Comparison of ENCODE assay signal across 17 cellular contexts in the genomic region with DNA sequence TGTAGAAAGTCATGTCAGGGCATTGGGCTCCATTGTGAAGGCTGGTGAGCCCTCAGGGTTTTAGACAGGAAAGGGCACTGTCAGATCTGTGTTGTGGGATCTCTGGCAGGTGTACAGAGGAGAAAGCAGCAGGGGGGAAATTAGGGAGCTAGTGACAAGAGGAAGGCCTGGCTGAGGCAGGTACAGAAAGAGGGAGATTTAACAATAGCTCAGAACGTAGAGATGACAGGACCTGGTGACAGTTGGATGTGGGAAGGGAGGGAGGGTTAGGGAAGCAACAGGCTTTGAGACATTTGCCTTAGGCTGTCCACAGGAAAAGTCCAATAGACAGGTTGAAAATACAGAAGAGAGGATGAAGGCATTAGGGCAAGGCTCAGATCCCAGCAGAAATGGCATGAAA.
DNase-seq lines count a peak whose midpoint lies in the region; TF ChIP-seq lines count a peak whose summit lies in the region.
"Had no signal": no experiment of that assay in that cellular context is flagged by ENCODE, and none has a peak within 500 bp of the region (broad histone marks: within the 10 kb centered on the region; RNA-seq: fewer than 3 reads in every experiment).

No MANE protein-coding gene starts in this region.

- H3K36me3 Mint-ChIP-seq in activated T-helper 2 cell treated with anti-CD3 and anti-CD28 coated beads, Interferon-gamma antibody, Interleukin-2, Interleukin-4, amounts not matched to agents 10 μg/mL and 5 μg/mL and 100 μg/mL, durations not matched to agents 14 hours and 24 hours and 36 hours (ENCODE audit: low read depth), result no peaks in the 10 kb centered on the region
- H3K36me3 Mint-ChIP-seq in type B pancreatic cell (no peaks in the 10 kb centered on the region), nephron progenitor cell (ENCODE audit: low read depth) (no peaks in the 10 kb centered on the region)

- no peaks in the 10 kb centered on the region for H3K4me1 Mint-ChIP-seq in activated T-helper 2 cell treated with anti-CD3 and anti-CD28 coated beads, Interferon-gamma antibody, Interleukin-2, Interleukin-4, amounts not matched to agents 10 μg/mL and 5 μg/mL and 100 μg/mL, durations not matched to agents 14 hours and 24 hours and 36 hours (ENCODE audit: low read depth)
- H3K4me1 Mint-ChIP-seq in type B pancreatic cell (ENCODE audit: unreplicated experiment) (no peaks in the 10 kb centered on the region), nephron progenitor cell (peaks cover 6% of the 10 kb centered on the region)

- no peak overlapping the region for H3K27ac Mint-ChIP-seq in activated T-helper 2 cell treated with anti-CD3 and anti-CD28 coated beads, Interferon-gamma antibody, Interleukin-2, Interleukin-4, amounts not matched to agents 10 μg/mL and 5 μg/mL and 100 μg/mL, durations not matched to agents 14 hours and 24 hours and 36 hours
- H3K27ac Mint-ChIP-seq in type B pancreatic cell, result no peak overlapping the region
- H3K27ac Mint-ChIP-seq in nephron progenitor cell, result no peak overlapping the region

- TF ChIP-seq CTCF in type B pancreatic cell (conservative IDR thresholded peaks at IDR 0.05) (no peak), nephron progenitor cell (IDR thresholded peaks at IDR 0.05) (no peak)

- no peaks in the 10 kb centered on the region for H3K9me3 Mint-ChIP-seq in activated T-helper 2 cell treated with anti-CD3 and anti-CD28 coated beads, Interferon-gamma antibody, Interleukin-2, Interleukin-4, amounts not matched to agents 10 μg/mL and 5 μg/mL and 100 μg/mL, durations not matched to agents 14 hours and 24 hours and 36 hours
- H3K9me3 Mint-ChIP-seq in type B pancreatic cell (no peaks in the 10 kb centered on the region), nephron progenitor cell (no peaks in the 10 kb centered on the region)

- no peaks in the 10 kb centered on the region for H3K27me3 Mint-ChIP-seq in activated T-helper 2 cell treated with anti-CD3 and anti-CD28 coated beads, Interferon-gamma antibody, Interleukin-2, Interleukin-4, amounts not matched to agents 10 μg/mL and 5 μg/mL and 100 μg/mL, durations not matched to agents 14 hours and 24 hours and 36 hours (ENCODE audit: low read depth)
- H3K27me3 Mint-ChIP-seq in type B pancreatic cell (peaks cover 28% of the 10 kb centered on the region), nephron progenitor cell (ENCODE audit: low read depth, poor library complexity) (peaks cover 17% of the 10 kb centered on the region)

- intact Hi-C loops in activated T-helper 2 cell treated with anti-CD3 and anti-CD28 coated beads, Interferon-gamma antibody, Interleukin-2, Interleukin-4, amounts not matched to agents 10 μg/mL and 5 μg/mL and 100 μg/mL, durations not matched to agents 14 hours and 24 hours and 36 hours (cut with micrococcal nuclease), result no loop called here

- H3K4me3 Mint-ChIP-seq in activated T-helper 2 cell treated with anti-CD3 and anti-CD28 coated beads, Interferon-gamma antibody, Interleukin-2, Interleukin-4, amounts not matched to agents 10 μg/mL and 5 μg/mL and 100 μg/mL, durations not matched to agents 14 hours and 24 hours and 36 hours (ENCODE audit: low read depth), result no peak overlapping the region
- H3K4me3 Mint-ChIP-seq in type B pancreatic cell (no peak overlapping the region), nephron progenitor cell (no peak overlapping the region)

- DNase-seq in NCI-H1092 treated with DMSO at 0.1 percent for 48 hours (lab: John Stamatoyannopoulos, UW) (peak; percentile 12), NCI-H1092 (lab: John Stamatoyannopoulos, UW) (no peak), NCI-H146 treated with DMSO at 0.1 percent for 48 hours (lab: John Stamatoyannopoulos, UW; ENCODE audit: unreplicated experiment) (peak; percentile 99), NCI-H69 (lab: John Stamatoyannopoulos, UW) (peak; percentile 87), putamen (ENCODE audit: low spot score) (peak; percentile 15), type B pancreatic cell (ENCODE audit: extremely low spot score, unreplicated experiment) (no peak), nephron progenitor cell (no peak)
- no peak for DNase-seq in activated T-helper 2 cell treated with anti-CD3 and anti-CD28 coated beads, Interferon-gamma antibody, Interleukin-2, Interleukin-4, amounts not matched to agents 10 μg/mL and 5 μg/mL and 100 μg/mL, durations not matched to agents 14 hours and 24 hours and 36 hours (ENCODE audit: low spot score)
- DNase-seq: AML-193, DMS 273 treated with DMSO at 0.1 percent for 48 hours, GM23248, HCEC 1CT, IMR-90, NCI-H1930, NCI-H2227 treated with DMSO at 0.1 percent for 48 hours, NCI-H524 treated with DMSO at 0.1 percent for 48 hours, SW 1271 had no signal

Comparison
In these comparisons a context has a peak if more than half of its experiments do, and no peak if none do; other contexts are left out.
1. DNase-seq: peak in NCI-H1092 treated with DMSO at 0.1 percent for 48 hours (single experiment), NCI-H146 treated with DMSO at 0.1 percent for 48 hours (single experiment), NCI-H69 (single experiment) and putamen (single experiment); none in NCI-H1092 (single experiment), activated T-helper 2 cell treated with anti-CD3 and anti-CD28 coated beads, Interferon-gamma antibody, Interleukin-2, Interleukin-4, amounts not matched to agents 10 μg/mL and 5 μg/mL and 100 μg/mL, durations not matched to agents 14 hours and 24 hours and 36 hours (single experiment), type B pancreatic cell (single experiment) and nephron progenitor cell (single experiment).